1 cellular context compared by ENCODE assay signal in the genomic region with DNA sequence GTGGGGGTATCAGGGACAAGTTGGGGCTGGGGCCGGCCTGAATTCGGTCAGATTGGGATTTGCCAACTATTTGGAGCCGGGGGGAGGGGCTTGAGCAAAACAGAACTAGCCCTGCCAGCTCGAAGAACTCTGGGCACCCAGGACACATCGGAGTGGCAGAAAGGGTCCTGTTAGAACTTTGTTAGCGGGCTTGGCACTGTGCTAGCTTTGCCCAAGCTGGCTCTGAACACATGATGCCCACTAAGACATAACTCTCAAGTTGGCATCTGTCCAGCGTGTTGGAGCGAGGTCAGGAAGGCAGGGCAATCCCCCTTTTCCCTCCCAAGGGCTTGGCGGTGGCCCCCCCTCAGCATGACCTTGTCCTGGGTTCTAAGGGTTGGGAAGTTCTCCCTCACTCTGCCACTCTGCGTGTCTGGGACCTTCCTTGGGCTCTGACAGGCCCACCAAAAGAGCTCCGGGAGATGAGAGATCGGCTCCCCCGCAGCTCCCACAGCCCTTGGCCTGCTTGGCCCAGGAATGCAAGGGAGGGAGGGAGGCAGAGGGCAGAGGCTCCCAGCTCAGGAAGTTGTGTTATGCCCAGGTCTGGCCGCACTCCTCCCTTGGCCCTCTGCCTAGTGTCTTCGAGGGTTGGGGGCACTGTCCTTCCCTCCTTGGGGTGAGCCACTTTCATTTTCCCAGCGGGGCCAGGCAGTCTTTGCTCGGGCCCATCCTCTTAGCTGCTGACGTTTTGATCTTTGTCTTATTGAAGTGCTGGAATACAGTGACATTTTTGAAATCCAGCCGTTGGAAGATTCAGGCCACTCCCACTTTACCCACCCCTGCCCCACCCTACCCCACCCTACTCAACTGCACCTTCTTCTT.
TF ChIP-seq lines count a peak whose summit lies in the region.

No MANE protein-coding gene starts in this region.

TF ChIP-seq in H1, 55 proteins besides CTCF, POLR2A, EP300 and RAD21:
- TF ChIP-seq CTBP2 (IDR thresholded peaks at IDR 0.05; ENCODE audit: borderline replicate concordance, insufficient read depth, insufficient read length, low read length) (peak; percentile 19), CHD1 (IDR thresholded peaks at IDR 0.05; ENCODE audit: low read depth, low read length) (no peak), TEAD4 (IDR thresholded peaks at IDR 0.05; ENCODE audit: low read depth, low read length) (peak; percentile 96), ASH2L (IDR thresholded peaks at IDR 0.05; ENCODE audit: low read length) (no peak), SAP30 (IDR thresholded peaks at IDR 0.05; ENCODE audit: insufficient read depth, insufficient replicate concordance, low read length) (peak; percentile 50), POLR2AphosphoS5 (IDR thresholded peaks at IDR 0.05; ENCODE audit: low read depth, low read length) (peak; percentile 31; the same call in 1 of the 2 replicates), SIRT6 (IDR thresholded peaks at IDR 0.05; ENCODE audit: low read length) (no peak), RXRA (IDR thresholded peaks at IDR 0.05; ENCODE audit: insufficient read depth, low read depth, low read length) (no peak), KDM1A (IDR thresholded peaks at IDR 0.05; ENCODE audit: borderline replicate concordance, low read length) (no peak), TBP (IDR thresholded peaks at IDR 0.05; ENCODE audit: low read depth, low read length) (0 out of 2 replicates have a peak, but pooled peaks have one; percentile 5), SIX5 (IDR thresholded peaks at IDR 0.05; ENCODE audit: low read depth, low read length) (no peak), KDM5A (IDR thresholded peaks at IDR 0.05; ENCODE audit: low read length) (no peak), HDAC6 (IDR thresholded peaks at IDR 0.05; ENCODE audit: low read depth, low read length) (no peak), JUND (IDR thresholded peaks at IDR 0.05; ENCODE audit: low read length) (no peak), SUZ12 (IDR thresholded peaks at IDR 0.05; ENCODE audit: low read length) (no peak), CBX5 (IDR thresholded peaks at IDR 0.05; ENCODE audit: low read depth, low read length) (no peak), SRF (IDR thresholded peaks at IDR 0.05; ENCODE audit: low read depth, low read length) (no peak), POU5F1 (IDR thresholded peaks at IDR 0.05; ENCODE audit: low read depth, low read length) (no peak), YY1 (IDR thresholded peaks at IDR 0.05; ENCODE audit: low read depth, low read length) (no peak), KDM4A (IDR thresholded peaks at IDR 0.05; ENCODE audit: low read depth, low read length, severe bottlenecking) (no peak), PHF8 (conservative IDR thresholded peaks at IDR 0.05; ENCODE audit: low read depth, low read length) (no peak), RFX5 (IDR thresholded peaks at IDR 0.05; ENCODE audit: borderline replicate concordance, low read depth, low read length) (no peak)
- TF ChIP-seq, protein P1, sequence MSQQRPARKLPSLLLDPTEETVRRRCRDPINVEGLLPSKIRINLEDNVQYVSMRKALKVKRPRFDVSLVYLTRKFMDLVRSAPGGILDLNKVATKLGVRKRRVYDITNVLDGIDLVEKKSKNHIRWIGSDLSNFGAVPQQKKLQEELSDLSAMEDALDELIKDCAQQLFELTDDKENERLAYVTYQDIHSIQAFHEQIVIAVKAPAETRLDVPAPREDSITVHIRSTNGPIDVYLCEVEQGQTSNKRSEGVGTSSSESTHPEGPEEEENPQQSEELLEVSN (IDR thresholded peaks at IDR 0.05), result no peak
- TF ChIP-seq, protein P2, sequence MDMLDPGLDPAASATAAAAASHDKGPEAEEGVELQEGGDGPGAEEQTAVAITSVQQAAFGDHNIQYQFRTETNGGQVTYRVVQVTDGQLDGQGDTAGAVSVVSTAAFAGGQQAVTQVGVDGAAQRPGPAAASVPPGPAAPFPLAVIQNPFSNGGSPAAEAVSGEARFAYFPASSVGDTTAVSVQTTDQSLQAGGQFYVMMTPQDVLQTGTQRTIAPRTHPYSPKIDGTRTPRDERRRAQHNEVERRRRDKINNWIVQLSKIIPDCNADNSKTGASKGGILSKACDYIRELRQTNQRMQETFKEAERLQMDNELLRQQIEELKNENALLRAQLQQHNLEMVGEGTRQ (IDR thresholded peaks at IDR 0.05; ENCODE audit: low read length), result no peak
- TF ChIP-seq, protein P3, sequence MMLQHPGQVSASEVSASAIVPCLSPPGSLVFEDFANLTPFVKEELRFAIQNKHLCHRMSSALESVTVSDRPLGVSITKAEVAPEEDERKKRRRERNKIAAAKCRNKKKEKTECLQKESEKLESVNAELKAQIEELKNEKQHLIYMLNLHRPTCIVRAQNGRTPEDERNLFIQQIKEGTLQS (IDR thresholded peaks at IDR 0.05; ENCODE audit: insufficient read depth, low read depth, low read length), result no peak
